15 cellular contexts compared by ENCODE assay signal in genomic region chr6:154572592-154572991, GRCh38.
"Had no signal": no experiment of that assay in that cellular context is flagged by ENCODE, and none has a peak within 500 bp of the region (broad histone marks: within the 10 kb centered on the region; RNA-seq: fewer than 3 reads in every experiment).

No MANE protein-coding gene starts in this region.

- H3K27ac ChIP-seq: body of pancreas, esophagus squamous epithelium, hepatocyte, neural progenitor cell, pancreas, tibial artery, vagina had no signal

- H3K9me3 ChIP-seq: body of pancreas, esophagus squamous epithelium, pancreas, tibial artery, vagina had no signal

- H3K4me3 ChIP-seq: body of pancreas, esophagus squamous epithelium, hepatocyte, neural progenitor cell, pancreas, smooth muscle cell, tibial artery, vagina had no signal

- FAIRE-seq: pancreas had no signal

- H3K4me1 ChIP-seq: neural progenitor cell, tibial artery had no signal

- H2AFZ ChIP-seq: hepatocyte, neural progenitor cell had no signal

- DNase-seq: activated CD4-positive, alpha-beta T cell treated with anti-CD3 and anti-CD28 coated beads, Interleukin-2, amount 50 U/mL, for 4 hours; activated CD4-positive, CD25-positive, alpha-beta regulatory T cell treated with anti-CD3 and anti-CD28 coated beads, Interleukin-2, amount 50 U/mL, for 72 hours; activated effector memory CD4-positive, alpha-beta T cell treated with Interleukin-2 at 50 U/mL for 16 hours; activated T-cell treated with anti-CD3 and anti-CD28 coated beads, Interleukin-2, amount 50 U/mL, for 1 hour; amniotic stem cell; body of pancreas; esophagus squamous epithelium; pancreas; tibial artery had no signal

- H3K79me2 ChIP-seq: hepatocyte had no signal

- H3K27me3 ChIP-seq: body of pancreas, esophagus squamous epithelium, hepatocyte, neural progenitor cell, pancreas, tibial artery, vagina had no signal

- H3K9ac ChIP-seq: neural progenitor cell had no signal

- H3K4me2 ChIP-seq: hepatocyte, neural progenitor cell, smooth muscle cell had no signal

- H3K36me3 ChIP-seq: esophagus squamous epithelium, neural progenitor cell, pancreas, tibial artery, vagina had no signal

- ATAC-seq: activated naive CD4-positive, alpha-beta T cell treated with anti-CD3 and anti-CD28 coated beads, Interleukin-2, amount 50 U/mL, for 72 hours; body of pancreas; stimulated activated memory B cell treated with anti-CD40 and anti-IgM and Interleukin-4, amounts not matched to agents 10 μg/mL and 1 μg/mL and 100 μg/mL, for 72 hours had no signal
